Comparison of ENCODE assay signal across 1 cellular context in genomic region chr20:64050261-64051032, GRCh38.
TF ChIP-seq lines count a peak whose summit lies in the region.

No MANE protein-coding gene starts in this region.

TF ChIP-seq in HepG2, 621 proteins besides CTCF, POLR2A, EP300 and RAD21 (continued from another document):
- TF ChIP-seq, protein P1, sequence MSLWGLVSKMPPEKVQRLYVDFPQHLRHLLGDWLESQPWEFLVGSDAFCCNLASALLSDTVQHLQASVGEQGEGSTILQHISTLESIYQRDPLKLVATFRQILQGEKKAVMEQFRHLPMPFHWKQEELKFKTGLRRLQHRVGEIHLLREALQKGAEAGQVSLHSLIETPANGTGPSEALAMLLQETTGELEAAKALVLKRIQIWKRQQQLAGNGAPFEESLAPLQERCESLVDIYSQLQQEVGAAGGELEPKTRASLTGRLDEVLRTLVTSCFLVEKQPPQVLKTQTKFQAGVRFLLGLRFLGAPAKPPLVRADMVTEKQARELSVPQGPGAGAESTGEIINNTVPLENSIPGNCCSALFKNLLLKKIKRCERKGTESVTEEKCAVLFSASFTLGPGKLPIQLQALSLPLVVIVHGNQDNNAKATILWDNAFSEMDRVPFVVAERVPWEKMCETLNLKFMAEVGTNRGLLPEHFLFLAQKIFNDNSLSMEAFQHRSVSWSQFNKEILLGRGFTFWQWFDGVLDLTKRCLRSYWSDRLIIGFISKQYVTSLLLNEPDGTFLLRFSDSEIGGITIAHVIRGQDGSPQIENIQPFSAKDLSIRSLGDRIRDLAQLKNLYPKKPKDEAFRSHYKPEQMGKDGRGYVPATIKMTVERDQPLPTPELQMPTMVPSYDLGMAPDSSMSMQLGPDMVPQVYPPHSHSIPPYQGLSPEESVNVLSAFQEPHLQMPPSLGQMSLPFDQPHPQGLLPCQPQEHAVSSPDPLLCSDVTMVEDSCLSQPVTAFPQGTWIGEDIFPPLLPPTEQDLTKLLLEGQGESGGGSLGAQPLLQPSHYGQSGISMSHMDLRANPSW (CRISPR knock-in tag; IDR thresholded peaks at IDR 0.05; ENCODE audit: borderline replicate concordance): peak; percentile 57; the same call in 1 of the 2 replicates
- TF ChIP-seq PRDM15 (CRISPR knock-in tag; IDR thresholded peaks at IDR 0.05) (no peak), ETV5 (CRISPR knock-in tag; IDR thresholded peaks at IDR 0.05; ENCODE audit: borderline replicate concordance) (peak; percentile 79), NBN (conservative IDR thresholded peaks at IDR 0.05) (no peak), YY1 (IDR thresholded peaks at IDR 0.05; ENCODE audit: insufficient read depth, insufficient replicate concordance, low read depth, low read length) (no peak), KAT7 (CRISPR knock-in tag; IDR thresholded peaks at IDR 0.05; ENCODE audit: borderline replicate concordance) (peak; percentile 57; the same call in 1 of the 2 replicates), ZNF629 (CRISPR knock-in tag; conservative IDR thresholded peaks at IDR 0.05) (peak; percentile 46; the same call in 1 of the 2 replicates), STAT5B (CRISPR knock-in tag; IDR thresholded peaks at IDR 0.05) (peak; percentile 15; the same call in 1 of the 2 replicates), MIER3 (CRISPR knock-in tag; IDR thresholded peaks at IDR 0.05; ENCODE audit: borderline replicate concordance) (peak; percentile 56; the same call in 1 of the 2 replicates)
- TF ChIP-seq, protein P2, sequence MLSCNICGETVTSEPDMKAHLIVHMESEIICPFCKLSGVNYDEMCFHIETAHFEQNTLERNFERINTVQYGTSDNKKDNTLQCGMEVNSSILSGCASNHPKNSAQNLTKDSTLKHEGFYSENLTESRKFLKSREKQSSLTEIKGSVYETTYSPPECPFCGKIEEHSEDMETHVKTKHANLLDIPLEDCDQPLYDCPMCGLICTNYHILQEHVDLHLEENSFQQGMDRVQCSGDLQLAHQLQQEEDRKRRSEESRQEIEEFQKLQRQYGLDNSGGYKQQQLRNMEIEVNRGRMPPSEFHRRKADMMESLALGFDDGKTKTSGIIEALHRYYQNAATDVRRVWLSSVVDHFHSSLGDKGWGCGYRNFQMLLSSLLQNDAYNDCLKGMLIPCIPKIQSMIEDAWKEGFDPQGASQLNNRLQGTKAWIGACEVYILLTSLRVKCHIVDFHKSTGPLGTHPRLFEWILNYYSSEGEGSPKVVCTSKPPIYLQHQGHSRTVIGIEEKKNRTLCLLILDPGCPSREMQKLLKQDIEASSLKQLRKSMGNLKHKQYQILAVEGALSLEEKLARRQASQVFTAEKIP (CRISPR knock-in tag; IDR thresholded peaks at IDR 0.05; ENCODE audit: borderline replicate concordance): no peak
- TF ChIP-seq, protein P3, sequence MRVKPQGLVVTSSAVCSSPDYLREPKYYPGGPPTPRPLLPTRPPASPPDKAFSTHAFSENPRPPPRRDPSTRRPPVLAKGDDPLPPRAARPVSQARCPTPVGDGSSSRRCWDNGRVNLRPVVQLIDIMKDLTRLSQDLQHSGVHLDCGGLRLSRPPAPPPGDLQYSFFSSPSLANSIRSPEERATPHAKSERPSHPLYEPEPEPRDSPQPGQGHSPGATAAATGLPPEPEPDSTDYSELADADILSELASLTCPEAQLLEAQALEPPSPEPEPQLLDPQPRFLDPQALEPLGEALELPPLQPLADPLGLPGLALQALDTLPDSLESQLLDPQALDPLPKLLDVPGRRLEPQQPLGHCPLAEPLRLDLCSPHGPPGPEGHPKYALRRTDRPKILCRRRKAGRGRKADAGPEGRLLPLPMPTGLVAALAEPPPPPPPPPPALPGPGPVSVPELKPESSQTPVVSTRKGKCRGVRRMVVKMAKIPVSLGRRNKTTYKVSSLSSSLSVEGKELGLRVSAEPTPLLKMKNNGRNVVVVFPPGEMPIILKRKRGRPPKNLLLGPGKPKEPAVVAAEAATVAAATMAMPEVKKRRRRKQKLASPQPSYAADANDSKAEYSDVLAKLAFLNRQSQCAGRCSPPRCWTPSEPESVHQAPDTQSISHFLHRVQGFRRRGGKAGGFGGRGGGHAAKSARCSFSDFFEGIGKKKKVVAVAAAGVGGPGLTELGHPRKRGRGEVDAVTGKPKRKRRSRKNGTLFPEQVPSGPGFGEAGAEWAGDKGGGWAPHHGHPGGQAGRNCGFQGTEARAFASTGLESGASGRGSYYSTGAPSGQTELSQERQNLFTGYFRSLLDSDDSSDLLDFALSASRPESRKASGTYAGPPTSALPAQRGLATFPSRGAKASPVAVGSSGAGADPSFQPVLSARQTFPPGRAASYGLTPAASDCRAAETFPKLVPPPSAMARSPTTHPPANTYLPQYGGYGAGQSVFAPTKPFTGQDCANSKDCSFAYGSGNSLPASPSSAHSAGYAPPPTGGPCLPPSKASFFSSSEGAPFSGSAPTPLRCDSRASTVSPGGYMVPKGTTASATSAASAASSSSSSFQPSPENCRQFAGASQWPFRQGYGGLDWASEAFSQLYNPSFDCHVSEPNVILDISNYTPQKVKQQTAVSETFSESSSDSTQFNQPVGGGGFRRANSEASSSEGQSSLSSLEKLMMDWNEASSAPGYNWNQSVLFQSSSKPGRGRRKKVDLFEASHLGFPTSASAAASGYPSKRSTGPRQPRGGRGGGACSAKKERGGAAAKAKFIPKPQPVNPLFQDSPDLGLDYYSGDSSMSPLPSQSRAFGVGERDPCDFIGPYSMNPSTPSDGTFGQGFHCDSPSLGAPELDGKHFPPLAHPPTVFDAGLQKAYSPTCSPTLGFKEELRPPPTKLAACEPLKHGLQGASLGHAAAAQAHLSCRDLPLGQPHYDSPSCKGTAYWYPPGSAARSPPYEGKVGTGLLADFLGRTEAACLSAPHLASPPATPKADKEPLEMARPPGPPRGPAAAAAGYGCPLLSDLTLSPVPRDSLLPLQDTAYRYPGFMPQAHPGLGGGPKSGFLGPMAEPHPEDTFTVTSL (CRISPR knock-in tag; IDR thresholded peaks at IDR 0.05; ENCODE audit: borderline replicate concordance): no peak
